1 cellular context compared by ENCODE assay signal in the genomic region with DNA sequence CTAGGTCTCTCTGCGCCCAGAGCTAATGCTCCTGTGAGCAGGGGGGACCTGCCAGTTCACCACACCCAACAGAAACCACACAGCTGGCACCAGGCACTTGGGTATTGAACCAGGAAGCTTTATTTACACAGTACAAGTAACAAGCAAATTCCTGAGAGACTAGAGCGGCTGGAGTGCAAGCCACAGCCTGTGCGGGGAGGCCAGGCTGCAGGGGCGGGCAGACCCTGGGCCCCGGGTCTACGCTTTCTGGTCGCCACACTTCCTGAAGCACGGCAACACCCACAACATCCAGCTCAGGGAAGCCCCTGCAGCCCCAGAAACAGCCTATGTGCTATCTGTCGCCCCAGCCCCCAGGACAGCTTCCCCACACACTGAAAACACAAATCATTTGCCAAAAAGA.
TF ChIP-seq lines count a peak whose summit lies in the region.

No MANE protein-coding gene starts in this region.

TF ChIP-seq in WTC11, 78 proteins besides CTCF, POLR2A, EP300 and RAD21 (continued from another document):
- TF ChIP-seq, protein P1, sequence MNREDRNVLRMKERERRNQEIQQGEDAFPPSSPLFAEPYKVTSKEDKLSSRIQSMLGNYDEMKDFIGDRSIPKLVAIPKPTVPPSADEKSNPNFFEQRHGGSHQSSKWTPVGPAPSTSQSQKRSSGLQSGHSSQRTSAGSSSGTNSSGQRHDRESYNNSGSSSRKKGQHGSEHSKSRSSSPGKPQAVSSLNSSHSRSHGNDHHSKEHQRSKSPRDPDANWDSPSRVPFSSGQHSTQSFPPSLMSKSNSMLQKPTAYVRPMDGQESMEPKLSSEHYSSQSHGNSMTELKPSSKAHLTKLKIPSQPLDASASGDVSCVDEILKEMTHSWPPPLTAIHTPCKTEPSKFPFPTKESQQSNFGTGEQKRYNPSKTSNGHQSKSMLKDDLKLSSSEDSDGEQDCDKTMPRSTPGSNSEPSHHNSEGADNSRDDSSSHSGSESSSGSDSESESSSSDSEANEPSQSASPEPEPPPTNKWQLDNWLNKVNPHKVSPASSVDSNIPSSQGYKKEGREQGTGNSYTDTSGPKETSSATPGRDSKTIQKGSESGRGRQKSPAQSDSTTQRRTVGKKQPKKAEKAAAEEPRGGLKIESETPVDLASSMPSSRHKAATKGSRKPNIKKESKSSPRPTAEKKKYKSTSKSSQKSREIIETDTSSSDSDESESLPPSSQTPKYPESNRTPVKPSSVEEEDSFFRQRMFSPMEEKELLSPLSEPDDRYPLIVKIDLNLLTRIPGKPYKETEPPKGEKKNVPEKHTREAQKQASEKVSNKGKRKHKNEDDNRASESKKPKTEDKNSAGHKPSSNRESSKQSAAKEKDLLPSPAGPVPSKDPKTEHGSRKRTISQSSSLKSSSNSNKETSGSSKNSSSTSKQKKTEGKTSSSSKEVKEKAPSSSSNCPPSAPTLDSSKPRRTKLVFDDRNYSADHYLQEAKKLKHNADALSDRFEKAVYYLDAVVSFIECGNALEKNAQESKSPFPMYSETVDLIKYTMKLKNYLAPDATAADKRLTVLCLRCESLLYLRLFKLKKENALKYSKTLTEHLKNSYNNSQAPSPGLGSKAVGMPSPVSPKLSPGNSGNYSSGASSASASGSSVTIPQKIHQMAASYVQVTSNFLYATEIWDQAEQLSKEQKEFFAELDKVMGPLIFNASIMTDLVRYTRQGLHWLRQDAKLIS (CRISPR knock-in tag; IDR thresholded peaks at IDR 0.05; ENCODE audit: borderline replicate concordance) = no peak
- no peak for TF ChIP-seq JAZF1 (CRISPR knock-in tag; IDR thresholded peaks at IDR 0.05)
- TF ChIP-seq, protein P2, sequence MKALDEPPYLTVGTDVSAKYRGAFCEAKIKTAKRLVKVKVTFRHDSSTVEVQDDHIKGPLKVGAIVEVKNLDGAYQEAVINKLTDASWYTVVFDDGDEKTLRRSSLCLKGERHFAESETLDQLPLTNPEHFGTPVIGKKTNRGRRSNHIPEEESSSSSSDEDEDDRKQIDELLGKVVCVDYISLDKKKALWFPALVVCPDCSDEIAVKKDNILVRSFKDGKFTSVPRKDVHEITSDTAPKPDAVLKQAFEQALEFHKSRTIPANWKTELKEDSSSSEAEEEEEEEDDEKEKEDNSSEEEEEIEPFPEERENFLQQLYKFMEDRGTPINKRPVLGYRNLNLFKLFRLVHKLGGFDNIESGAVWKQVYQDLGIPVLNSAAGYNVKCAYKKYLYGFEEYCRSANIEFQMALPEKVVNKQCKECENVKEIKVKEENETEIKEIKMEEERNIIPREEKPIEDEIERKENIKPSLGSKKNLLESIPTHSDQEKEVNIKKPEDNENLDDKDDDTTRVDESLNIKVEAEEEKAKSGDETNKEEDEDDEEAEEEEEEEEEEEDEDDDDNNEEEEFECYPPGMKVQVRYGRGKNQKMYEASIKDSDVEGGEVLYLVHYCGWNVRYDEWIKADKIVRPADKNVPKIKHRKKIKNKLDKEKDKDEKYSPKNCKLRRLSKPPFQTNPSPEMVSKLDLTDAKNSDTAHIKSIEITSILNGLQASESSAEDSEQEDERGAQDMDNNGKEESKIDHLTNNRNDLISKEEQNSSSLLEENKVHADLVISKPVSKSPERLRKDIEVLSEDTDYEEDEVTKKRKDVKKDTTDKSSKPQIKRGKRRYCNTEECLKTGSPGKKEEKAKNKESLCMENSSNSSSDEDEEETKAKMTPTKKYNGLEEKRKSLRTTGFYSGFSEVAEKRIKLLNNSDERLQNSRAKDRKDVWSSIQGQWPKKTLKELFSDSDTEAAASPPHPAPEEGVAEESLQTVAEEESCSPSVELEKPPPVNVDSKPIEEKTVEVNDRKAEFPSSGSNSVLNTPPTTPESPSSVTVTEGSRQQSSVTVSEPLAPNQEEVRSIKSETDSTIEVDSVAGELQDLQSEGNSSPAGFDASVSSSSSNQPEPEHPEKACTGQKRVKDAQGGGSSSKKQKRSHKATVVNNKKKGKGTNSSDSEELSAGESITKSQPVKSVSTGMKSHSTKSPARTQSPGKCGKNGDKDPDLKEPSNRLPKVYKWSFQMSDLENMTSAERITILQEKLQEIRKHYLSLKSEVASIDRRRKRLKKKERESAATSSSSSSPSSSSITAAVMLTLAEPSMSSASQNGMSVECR (CRISPR knock-in tag; IDR thresholded peaks at IDR 0.05; ENCODE audit: borderline replicate concordance) = no peak
- TF ChIP-seq, protein P3, sequence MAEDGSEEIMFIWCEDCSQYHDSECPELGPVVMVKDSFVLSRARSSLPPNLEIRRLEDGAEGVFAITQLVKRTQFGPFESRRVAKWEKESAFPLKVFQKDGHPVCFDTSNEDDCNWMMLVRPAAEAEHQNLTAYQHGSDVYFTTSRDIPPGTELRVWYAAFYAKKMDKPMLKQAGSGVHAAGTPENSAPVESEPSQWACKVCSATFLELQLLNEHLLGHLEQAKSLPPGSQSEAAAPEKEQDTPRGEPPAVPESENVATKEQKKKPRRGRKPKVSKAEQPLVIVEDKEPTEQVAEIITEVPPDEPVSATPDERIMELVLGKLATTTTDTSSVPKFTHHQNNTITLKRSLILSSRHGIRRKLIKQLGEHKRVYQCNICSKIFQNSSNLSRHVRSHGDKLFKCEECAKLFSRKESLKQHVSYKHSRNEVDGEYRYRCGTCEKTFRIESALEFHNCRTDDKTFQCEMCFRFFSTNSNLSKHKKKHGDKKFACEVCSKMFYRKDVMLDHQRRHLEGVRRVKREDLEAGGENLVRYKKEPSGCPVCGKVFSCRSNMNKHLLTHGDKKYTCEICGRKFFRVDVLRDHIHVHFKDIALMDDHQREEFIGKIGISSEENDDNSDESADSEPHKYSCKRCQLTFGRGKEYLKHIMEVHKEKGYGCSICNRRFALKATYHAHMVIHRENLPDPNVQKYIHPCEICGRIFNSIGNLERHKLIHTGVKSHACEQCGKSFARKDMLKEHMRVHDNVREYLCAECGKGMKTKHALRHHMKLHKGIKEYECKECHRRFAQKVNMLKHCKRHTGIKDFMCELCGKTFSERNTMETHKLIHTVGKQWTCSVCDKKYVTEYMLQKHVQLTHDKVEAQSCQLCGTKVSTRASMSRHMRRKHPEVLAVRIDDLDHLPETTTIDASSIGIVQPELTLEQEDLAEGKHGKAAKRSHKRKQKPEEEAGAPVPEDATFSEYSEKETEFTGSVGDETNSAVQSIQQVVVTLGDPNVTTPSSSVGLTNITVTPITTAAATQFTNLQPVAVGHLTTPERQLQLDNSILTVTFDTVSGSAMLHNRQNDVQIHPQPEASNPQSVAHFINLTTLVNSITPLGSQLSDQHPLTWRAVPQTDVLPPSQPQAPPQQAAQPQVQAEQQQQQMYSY (CRISPR knock-in tag; IDR thresholded peaks at IDR 0.05) = no peak
